In the genomic region with DNA sequence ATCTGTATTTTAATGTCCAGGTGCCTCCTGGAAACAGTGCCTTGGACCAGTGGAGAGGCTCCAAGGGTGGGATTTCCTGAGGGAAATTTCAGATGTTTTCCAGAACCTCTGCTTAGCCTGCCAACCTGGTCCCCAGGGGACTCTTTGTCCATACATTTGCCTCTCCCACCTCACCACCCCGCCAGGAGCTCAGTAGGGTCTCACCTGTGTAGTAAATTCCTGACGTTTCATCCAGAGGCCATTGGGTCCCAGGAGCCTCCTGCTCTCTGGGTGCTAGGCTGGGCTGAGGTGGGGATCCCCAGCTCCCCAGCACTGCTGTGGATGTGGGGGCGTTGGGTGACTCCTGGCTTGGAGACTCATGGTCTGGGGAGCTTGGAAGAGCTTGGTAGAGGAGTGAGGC, we compare ENCODE assay signal across 19 cellular contexts.
DNase-seq lines count a peak whose midpoint lies in the region; ATAC-seq and TF ChIP-seq lines count a peak whose summit lies in the region.
"Had no signal": no experiment of that assay in that cellular context is flagged by ENCODE, and none has a peak within 500 bp of the region (broad histone marks: within the 10 kb centered on the region; RNA-seq: fewer than 3 reads in every experiment).

No MANE protein-coding gene starts in this region.

- no peaks in the 10 kb centered on the region for H3K27me3 ChIP-seq in brain microvascular endothelial cell (replicated peaks)

- no peaks in the 10 kb centered on the region for H3K9me3 Mint-ChIP-seq in stimulated activated naive CD8-positive, alpha-beta T cell treated with anti-CD3 and anti-CD28 coated beads, Interleukin-15, Interleukin-2, amounts not matched to agents 100 ng/mL and 50 ng/mL, for 24 hours
- H3K9me3 Mint-ChIP-seq in stimulated activated naive CD8-positive, alpha-beta T cell treated with anti-CD3 and anti-CD28 coated beads, Interleukin-15, amount 100 ng/mL, for 72 hours = no peaks in the 10 kb centered on the region
- H3K9me3 Mint-ChIP-seq in stimulated activated naive B cell treated with anti-CD40 and anti-IgM and Interleukin-4, amounts not matched to agents 10 μg/mL and 1 μg/mL and 100 μg/mL, for 72 hours = no peaks in the 10 kb centered on the region

- peak overlapping the region; percentile 99 for H3K27ac ChIP-seq in RWPE1
- H3K27ac ChIP-seq in brain microvascular endothelial cell = no peak overlapping the region
- H3K27ac ChIP-seq: prostate gland, SK-N-MC had no signal

- ATAC-seq in stimulated activated naive CD8-positive, alpha-beta T cell treated with anti-CD3 and anti-CD28 coated beads, Interleukin-15, amount 100 ng/mL, for 72 hours = no peak
- ATAC-seq in stimulated activated naive B cell treated with anti-CD40 and anti-IgM and Interleukin-4, amounts not matched to agents 10 μg/mL and 1 μg/mL and 100 μg/mL, for 72 hours (replicated peaks) = no peak
- ATAC-seq: activated CD4-positive, CD25-positive, alpha-beta regulatory T cell treated with anti-CD3 and anti-CD28 coated beads, Interleukin-2, amount 50 U/mL, for 24 hours; left cardiac atrium had no signal

- no peak for DNase-seq in stimulated activated naive CD8-positive, alpha-beta T cell treated with anti-CD3 and anti-CD28 coated beads, Interleukin-15, amount 100 ng/mL, for 72 hours
- no peak for DNase-seq in RWPE1 (ENCODE audit: low spot score)
- peak; percentile 3 for DNase-seq in iPS-NIHi11 (ENCODE audit: low spot score)
- DNase-seq in stimulated activated naive B cell treated with anti-CD40 and anti-IgM and Interleukin-4, amounts not matched to agents 10 μg/mL and 1 μg/mL and 100 μg/mL, for 72 hours = no peak
- no peak for DNase-seq in NCI-H187 treated with DMSO at 0.1 percent for 48 hours (lab: John Stamatoyannopoulos, UW)
- no peak for DNase-seq in amniotic stem cell (lab: John Stamatoyannopoulos, UW)
- no peak for DNase-seq in brain microvascular endothelial cell
- DNase-seq: activated naive CD4-positive, alpha-beta T cell; endodermal cell; glutamatergic neuron; H9; left cardiac atrium; NCI-H1092; NCI-H2107; NCI-H510A had no signal

- POLR2A ChIA-PET in RWPE1 (lab: Yijun Ruan, JAX; ENCODE audit: low non-redundant PET) = interaction anchor here (0.6 kb wide), 1 partner anchor 49 kb away, joined by 14 read pairs; no protein-coding TSS in a partner anchor

- H3K27me3 Mint-ChIP-seq in stimulated activated naive CD8-positive, alpha-beta T cell treated with anti-CD3 and anti-CD28 coated beads, Interleukin-15, Interleukin-2, amounts not matched to agents 100 ng/mL and 50 ng/mL, for 24 hours = no peaks in the 10 kb centered on the region
- no peaks in the 10 kb centered on the region for H3K27me3 Mint-ChIP-seq in stimulated activated naive CD8-positive, alpha-beta T cell treated with anti-CD3 and anti-CD28 coated beads, Interleukin-15, amount 100 ng/mL, for 72 hours
- no peaks in the 10 kb centered on the region for H3K27me3 Mint-ChIP-seq in stimulated activated naive B cell treated with anti-CD40 and anti-IgM and Interleukin-4, amounts not matched to agents 10 μg/mL and 1 μg/mL and 100 μg/mL, for 72 hours

- CTCF ChIA-PET in RWPE1 (lab: Yijun Ruan, JAX) = interaction anchor here (0.6 to 1.0 kb wide), 3 partner anchors 11 to 61 kb away, joined by 3 to 5 read pairs (median 3); no protein-coding TSS in a partner anchor

- TF ChIP-seq CTCF in RWPE1 (conservative IDR thresholded peaks at IDR 0.05; ENCODE audit: low read depth) = no peak
- TF ChIP-seq CTCF in brain microvascular endothelial cell (IDR thresholded peaks at IDR 0.05; ENCODE audit: low read depth, low read length, missing control alignments) = no peak

- H3K36me3 Mint-ChIP-seq in stimulated activated naive CD8-positive, alpha-beta T cell treated with anti-CD3 and anti-CD28 coated beads, Interleukin-15, Interleukin-2, amounts not matched to agents 100 ng/mL and 50 ng/mL, for 24 hours (ENCODE audit: low read depth) = peaks cover 47% of the 10 kb centered on the region
- peaks cover 22 to 42% of the 10 kb centered on the region in 2 donors for H3K36me3 Mint-ChIP-seq in stimulated activated naive B cell treated with anti-CD40 and anti-IgM and Interleukin-4, amounts not matched to agents 10 μg/mL and 1 μg/mL and 100 μg/mL, for 72 hours

- in situ Hi-C loops in brain microvascular endothelial cell (cut with HindIII; ENCODE audit: low pct_ligation_motif_present, low sequenced_read_pairs) = loop anchor here (25.0 kb wide), 1 partner anchor 831 kb away; no protein-coding TSS in a partner anchor

- peaks cover 84% of the 10 kb centered on the region for H3K4me1 Mint-ChIP-seq in stimulated activated naive CD8-positive, alpha-beta T cell treated with anti-CD3 and anti-CD28 coated beads, Interleukin-15, Interleukin-2, amounts not matched to agents 100 ng/mL and 50 ng/mL, for 24 hours (ENCODE audit: low read depth)
- peaks cover 75% of the 10 kb centered on the region for H3K4me1 Mint-ChIP-seq in stimulated activated naive CD8-positive, alpha-beta T cell treated with anti-CD3 and anti-CD28 coated beads, Interleukin-15, amount 100 ng/mL, for 72 hours
- H3K4me1 Mint-ChIP-seq in stimulated activated naive B cell treated with anti-CD40 and anti-IgM and Interleukin-4, amounts not matched to agents 10 μg/mL and 1 μg/mL and 100 μg/mL, for 72 hours = peaks cover 39 to 78% of the 10 kb centered on the region in 2 donors
- H3K4me1 Mint-ChIP-seq: endodermal cell had no signal

- H3K27ac Mint-ChIP-seq in stimulated activated naive CD8-positive, alpha-beta T cell treated with anti-CD3 and anti-CD28 coated beads, Interleukin-15, Interleukin-2, amounts not matched to agents 100 ng/mL and 50 ng/mL, for 24 hours = no peak overlapping the region
- H3K27ac Mint-ChIP-seq in stimulated activated naive CD8-positive, alpha-beta T cell treated with anti-CD3 and anti-CD28 coated beads, Interleukin-15, amount 100 ng/mL, for 72 hours = peak overlapping the region in 1 of 2 donors; percentile 88
- peak overlapping the region; percentile 65 for H3K27ac Mint-ChIP-seq in stimulated activated naive B cell treated with anti-CD40 and anti-IgM and Interleukin-4, amounts not matched to agents 10 μg/mL and 1 μg/mL and 100 μg/mL, for 72 hours
- H3K27ac Mint-ChIP-seq: endodermal cell had no signal

- no peaks in the 10 kb centered on the region for H3K36me3 ChIP-seq in brain microvascular endothelial cell (replicated peaks)
- H3K36me3 ChIP-seq: prostate gland had no signal

- peak overlapping the region; percentile 47 for H3K4me3 Mint-ChIP-seq in stimulated activated naive CD8-positive, alpha-beta T cell treated with anti-CD3 and anti-CD28 coated beads, Interleukin-15, Interleukin-2, amounts not matched to agents 100 ng/mL and 50 ng/mL, for 24 hours
- H3K4me3 Mint-ChIP-seq in stimulated activated naive CD8-positive, alpha-beta T cell treated with anti-CD3 and anti-CD28 coated beads, Interleukin-15, amount 100 ng/mL, for 72 hours = peak overlapping the region in 1 of 2 donors; percentile 34
- H3K4me3 Mint-ChIP-seq in stimulated activated naive B cell treated with anti-CD40 and anti-IgM and Interleukin-4, amounts not matched to agents 10 μg/mL and 1 μg/mL and 100 μg/mL, for 72 hours = no peak overlapping the region
- H3K4me3 Mint-ChIP-seq: endodermal cell, H9 had no signal

- no peak overlapping the region for H3K4me3 ChIP-seq in brain microvascular endothelial cell (ENCODE audit: low read depth, low read length)
- H3K4me3 ChIP-seq: prostate gland, SK-N-MC had no signal
